20 cellular contexts compared by ENCODE assay signal in the genomic region with DNA sequence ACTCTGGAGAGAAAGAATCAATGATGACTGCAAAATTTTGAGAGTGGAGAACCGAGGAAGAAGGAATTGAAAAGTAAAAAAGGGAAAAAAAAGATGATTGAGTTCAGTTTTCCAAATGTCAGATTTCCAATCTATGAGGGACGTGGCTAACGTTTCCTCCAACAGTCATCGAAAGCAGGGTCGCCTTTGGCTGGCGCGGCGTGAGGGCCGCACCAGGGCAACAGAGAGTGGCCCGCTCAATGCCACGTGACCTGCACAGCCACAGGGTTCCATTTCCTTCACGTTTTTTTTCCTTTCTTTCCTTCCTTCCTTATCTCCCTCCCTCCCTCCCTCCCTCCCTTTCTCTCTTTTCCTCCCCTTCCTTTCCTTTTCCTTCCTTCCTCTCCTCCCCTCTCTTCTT.
"Had no signal": no experiment of that assay in that cellular context is flagged by ENCODE, and none has a peak within 500 bp of the region (broad histone marks: within the 10 kb centered on the region; RNA-seq: fewer than 3 reads in every experiment).

No MANE protein-coding gene starts in this region.

- H3K36me3 ChIP-seq: MG63 had no signal

- FAIRE-seq: RCC 7860 had no signal

- DNase-seq: Karpas-422, KG1, MG63, NCI-H1092, NCI-H1105 treated with DMSO at 0.1 percent for 48 hours, NCI-H1436, NCI-H187, NCI-H2029, NCI-H2081 treated with DMSO at 0.1 percent for 48 hours, NCI-H2171, NCI-H226, NCI-H446, NCI-H510A, NCI-H524 treated with DMSO at 0.1 percent for 48 hours, NCI-H69, NCI-H774, RPMI8226, SHP77 had no signal

- H3K9ac ChIP-seq: SK-N-SH had no signal

- H3K9me3 ChIP-seq: MG63, SK-N-SH had no signal

- H3K4me3 ChIP-seq: MG63 had no signal

- H3K27me3 ChIP-seq: MG63 had no signal

- H3K4me2 ChIP-seq: SK-N-SH had no signal
